8 cellular contexts compared by ENCODE assay signal in genomic region chr19:4830768-4831265, GRCh38. TPM values are rescaled to one million over a fixed set of nuclear protein-coding genes. Genes with fewer than 3 reads are reported as not detected.
DNase-seq lines count a peak whose midpoint lies in the region; ATAC-seq, FAIRE-seq and TF ChIP-seq lines count a peak whose summit lies in the region.

No MANE protein-coding gene starts in this region.

- ATAC-seq in HepG2, result peak; percentile 43
- no peak for ATAC-seq in HG02852 (IDR thresholded peaks at IDR 0.05; ENCODE audit: unreplicated experiment)

- BruUV-seq in HepG2 (replicated peaks; lab: Mats Ljungman, UMichigan), result TSS peak; percentile 81

- peaks cover 16% of the 10 kb centered on the region for H3K36me3 Mint-ChIP-seq in activated CD4-positive, alpha-beta T cell treated with anti-CD3 and anti-CD28 coated beads, Interleukin-2, amount 10 ng/mL, durations not matched to agents 24 days and 14 days (ENCODE audit: low read depth)

- WGBS in HepG2 (ENCODE audit: low lambda C conversion rate), result 31% methylated on average over 6 of the region's 6 CpGs

- no peak for TF ChIP-seq RAD21 in HepG2 (CRISPR knock-in tag; IDR thresholded peaks at IDR 0.05)

- in situ Hi-C loops in astrocyte of the cerebellum (cut with HindIII; ENCODE audit: low sequenced_read_pairs), result no loop called here
- in situ Hi-C loops in HepG2 (cut with HindIII; ENCODE audit: extremely low pct_ligation_motif_present, low pct_unique_long_range_greater_than_20kb), result no loop called here

- FAIRE-seq in HepG2 (lab: Jason Lieb, UNC), result no peak

- peak overlapping the region; percentile 83 for H3K9ac ChIP-seq in HepG2 (ENCODE audit: insufficient read depth, low read depth, low read length)

- H3K4me3 Mint-ChIP-seq in activated CD4-positive, alpha-beta T cell treated with anti-CD3 and anti-CD28 coated beads, Interleukin-2, amount 10 ng/mL, durations not matched to agents 24 days and 14 days, result peak overlapping the region; percentile 95

- H3K9me3 Mint-ChIP-seq in activated CD4-positive, alpha-beta T cell treated with anti-CD3 and anti-CD28 coated beads, Interleukin-2, amount 10 ng/mL, durations not matched to agents 24 days and 14 days, result no peaks in the 10 kb centered on the region

- no peak for TF ChIP-seq POLR2A in HepG2 (IDR thresholded peaks at IDR 0.05; ENCODE audit: insufficient read depth in 1 of 2, low read depth in 2 of 2, low read length in 2 of 2)

- no peaks in the 10 kb centered on the region for H4K20me1 ChIP-seq in HepG2 (ENCODE audit: insufficient read depth, low read length)

- TF ChIP-seq CTCF in astrocyte of the cerebellum (IDR thresholded peaks at IDR 0.05; ENCODE audit: low read depth, low read length, missing control alignments) (no peak), HepG2 (CRISPR knock-in tag; IDR thresholded peaks at IDR 0.05) (no peak), tibial artery (IDR thresholded peaks at IDR 0.05) (no peak)

- H2AFZ ChIP-seq in HepG2 (ENCODE audit: low read length), result no peak overlapping the region

- CTCF ChIA-PET in HepG2 (lab: Yijun Ruan, JAX; ENCODE audit: low intra/inter-chr PET ratio, low total read pairs), result no interaction called here

- H3K4me1 Mint-ChIP-seq in activated CD4-positive, alpha-beta T cell treated with anti-CD3 and anti-CD28 coated beads, Interleukin-2, amount 10 ng/mL, durations not matched to agents 24 days and 14 days, result peaks cover 22% of the 10 kb centered on the region

- H3K27me3 ChIP-seq in HepG2 (ENCODE audit: control insufficient read depth in 1 of 2, insufficient read depth in 2 of 2, low read length in 2 of 2) (no peaks in the 10 kb centered on the region), tibial artery (no peaks in the 10 kb centered on the region)

- peak overlapping the region; percentile 93 for H3K27ac Mint-ChIP-seq in activated CD4-positive, alpha-beta T cell treated with anti-CD3 and anti-CD28 coated beads, Interleukin-2, amount 10 ng/mL, durations not matched to agents 24 days and 14 days

- H3K4me2 ChIP-seq in HepG2 (ENCODE audit: low read depth, low read length), result peak overlapping the region; percentile 96

- peaks cover 12% of the 10 kb centered on the region for H3K79me2 ChIP-seq in HepG2 (ENCODE audit: insufficient read depth, low read length)

- intact Hi-C loops in activated CD4-positive, alpha-beta T cell treated with anti-CD3 and anti-CD28 coated beads, Interleukin-2, amount 10 ng/mL, durations not matched to agents 24 days and 14 days (cut with micrococcal nuclease), result loop anchor here (2.0 kb wide), 1 partner anchor 16 kb away; no protein-coding TSS in a partner anchor
- intact Hi-C loops in HepG2 (cut with micrococcal nuclease; ENCODE audit: unreplicated experiment), result no loop called here
- intact Hi-C loops in tibial artery (cut with DNase I; ENCODE audit: low total_unique reads), result no loop called here

- H3K9me3 ChIP-seq in HepG2 (ENCODE audit: low read length) (no peaks in the 10 kb centered on the region), tibial artery (no peaks in the 10 kb centered on the region)

- TF ChIP-seq EP300 in HepG2 (IDR thresholded peaks at IDR 0.05; ENCODE audit: low read depth in 2 of 2, low read length in 2 of 2), result no peak
- no peak for TF ChIP-seq EP300 in HepG2 (CRISPR knock-in tag; IDR thresholded peaks at IDR 0.05; ENCODE audit: borderline replicate concordance)

- H3K4me3 ChIP-seq in astrocyte of the cerebellum (ENCODE audit: low read depth, low read length), result peak overlapping the region; percentile 87
- peak overlapping the region; percentile 85 to 96 (median 88) for H3K4me3 ChIP-seq in HepG2 (replicated peaks in 1 of 3; ENCODE audit: insufficient read depth in 1 of 3, low read depth in 2 of 3, low read length in 3 of 3)
- peak overlapping the region; percentile 82 to 83 for H3K4me3 ChIP-seq in tibial artery

- no peaks in the 10 kb centered on the region for H3K27me3 Mint-ChIP-seq in activated CD4-positive, alpha-beta T cell treated with anti-CD3 and anti-CD28 coated beads, Interleukin-2, amount 10 ng/mL, durations not matched to agents 24 days and 14 days

- peak overlapping the region; percentile 50 for H3K27ac ChIP-seq in HepG2 (ENCODE audit: extremely low read length, insufficient read depth, low read length)
- peak overlapping the region; percentile 95 to 96 for H3K27ac ChIP-seq in tibial artery

- H3K36me3 ChIP-seq in HepG2 (replicated peaks in 1 of 2; ENCODE audit: control insufficient read depth in 1 of 2, insufficient read depth in 2 of 2, low read length in 2 of 2) (no peaks in the 10 kb centered on the region), tibial artery (no peaks in the 10 kb centered on the region)

- POLR2A ChIA-PET in HepG2 (lab: Yijun Ruan, JAX), result interaction anchor here (0.6 to 2.4 kb wide), 4 partner anchors 8 to 21 kb away, joined by 3 to 9 read pairs (median 5); no protein-coding TSS in a partner anchor

- peaks cover 27% of the 10 kb centered on the region for H3K4me1 ChIP-seq in HepG2 (ENCODE audit: insufficient read depth, low read length)
- peaks cover 0 to 28% (median 18%) of the 10 kb centered on the region in 4 donors for H3K4me1 ChIP-seq in tibial artery

- DNase-seq in activated CD4-positive, alpha-beta T cell treated with anti-CD3 and anti-CD28 coated beads, Interleukin-2, amount 10 ng/mL, durations not matched to agents 24 days and 14 days, result peak; percentile 66
- DNase-seq in activated CD4-positive, alpha-beta T cell treated with anti-CD3 and anti-CD28 coated beads, Interleukin-2, amount 50 U/mL, for 48 hours, result no peak
- DNase-seq in astrocyte of the cerebellum (ENCODE audit: low read depth), result no peak
- no peak for DNase-seq in HepG2 (ENCODE audit: low spot score)
- no peak for DNase-seq in tibial artery
- DNase-seq in COR-L47 (lab: John Stamatoyannopoulos, UW), result no peak
- DNase-seq in SIG-M5 treated with dmso at 0.1 percent for 504 hours (lab: John Stamatoyannopoulos, UW; ENCODE audit: unreplicated experiment), result no peak

RNA-seq across cellular contexts. Expression of gene TICAM1, which starts 0.7 kb away (rescaled TPM):
- total RNA-seq in activated CD4-positive, alpha-beta T cell treated with anti-CD3 and anti-CD28 coated beads, Interleukin-2, amount 10 ng/mL, durations not matched to agents 24 days and 14 days, result 33.8 and 33.9 TPM in 2 replicates
- 0.95 and 1.3 TPM in 2 replicates for total RNA-seq in HepG2 (2016; rRNA removed; fragmentation: Illumina TruSeq; extraction: Trizol)
- total RNA-seq in HepG2 (2016; cell fraction: cytosol; rRNA removed; fragmentation: Illumina TruSeq; extraction: Trizol; ENCODE audit: low read depth), result 0.30 and 0.44 TPM in 2 replicates
- total RNA-seq in HepG2 (2016; cell fraction: insoluble cytoplasmic fraction; rRNA removed; fragmentation: Illumina TruSeq; extraction: Trizol), result 1.0 and 1.3 TPM in 2 replicates
- total RNA-seq in HepG2 (2016; cell fraction: membrane; rRNA removed; fragmentation: Illumina TruSeq; extraction: Trizol), result 1.2 and 1.4 TPM in 2 replicates
- total RNA-seq in HepG2 (2016; cell fraction: nucleus; rRNA removed; fragmentation: Illumina TruSeq; extraction: Trizol), result 0.47 and 1.1 TPM in 2 replicates
- 0.33 and 0.61 TPM in 2 replicates for polyA plus RNA-seq in HepG2 (2011; rRNA removed)
- 0.45 and 0.47 TPM in 2 replicates for polyA plus RNA-seq in HepG2 (2011; cell fraction: cytosol; rRNA removed)
- 1.7 and 2.4 TPM in 2 replicates for polyA plus RNA-seq in HepG2 (2011; cell fraction: nucleus; rRNA removed)
- 2.7 and 4.4 TPM in 2 replicates for polyA plus RNA-seq in HepG2 (2012)
- polyA plus RNA-seq in HepG2 (2016; cell fraction: cytosol; fragmentation: Illumina TruSeq; extraction: Trizol; ENCODE audit: low read depth), result 0.70 and 0.91 TPM in 2 replicates
- polyA plus RNA-seq in HepG2 (2016; cell fraction: insoluble cytoplasmic fraction; fragmentation: Illumina TruSeq; extraction: Trizol; ENCODE audit: low read depth), result 3.0 and 3.7 TPM in 2 replicates
- polyA plus RNA-seq in HepG2 (2016; cell fraction: membrane; fragmentation: Illumina TruSeq; extraction: Trizol; ENCODE audit: low read depth), result 1.5 and 1.9 TPM in 2 replicates
- polyA plus RNA-seq in HepG2 (2016; cell fraction: nucleus; fragmentation: Illumina TruSeq; extraction: Trizol; ENCODE audit: insufficient read depth, low read depth), result 4.0 and 4.6 TPM in 2 replicates
- polyA minus RNA-seq in HepG2 (2011; rRNA and poly(A)+ RNA removed; ENCODE audit: low replicate concordance), result 0.70 and 1.7 TPM in 2 replicates
- polyA minus RNA-seq in HepG2 (2011; cell fraction: cytosol; rRNA and poly(A)+ RNA removed), result 1.4 and 1.6 TPM in 2 replicates
- polyA minus RNA-seq in HepG2 (2011; cell fraction: nucleus; rRNA and poly(A)+ RNA removed), result 0.50 and 0.52 TPM in 2 replicates

RNA-seq across cellular contexts. Expression of gene PLIN3, which starts 36.6 kb away (rescaled TPM):
- 28.6 and 34.4 TPM in 2 replicates for total RNA-seq in activated CD4-positive, alpha-beta T cell treated with anti-CD3 and anti-CD28 coated beads, Interleukin-2, amount 10 ng/mL, durations not matched to agents 24 days and 14 days
- total RNA-seq in HepG2 (2016; rRNA removed; fragmentation: Illumina TruSeq; extraction: Trizol), result 49.3 and 59.8 TPM in 2 replicates
- total RNA-seq in HepG2 (2016; cell fraction: cytosol; rRNA removed; fragmentation: Illumina TruSeq; extraction: Trizol; ENCODE audit: low read depth), result 8.6 and 11.0 TPM in 2 replicates
- 52.7 and 59.0 TPM in 2 replicates for total RNA-seq in HepG2 (2016; cell fraction: insoluble cytoplasmic fraction; rRNA removed; fragmentation: Illumina TruSeq; extraction: Trizol)
- total RNA-seq in HepG2 (2016; cell fraction: membrane; rRNA removed; fragmentation: Illumina TruSeq; extraction: Trizol), result 25.3 and 25.7 TPM in 2 replicates
- total RNA-seq in HepG2 (2016; cell fraction: nucleus; rRNA removed; fragmentation: Illumina TruSeq; extraction: Trizol), result 20.1 and 21.0 TPM in 2 replicates
- polyA plus RNA-seq in HepG2 (2011; rRNA removed), result 57.9 and 69.4 TPM in 2 replicates
- polyA plus RNA-seq in HepG2 (2011; cell fraction: cytosol; rRNA removed), result 64.8 and 97.9 TPM in 2 replicates
- 34.7 and 36.0 TPM in 2 replicates for polyA plus RNA-seq in HepG2 (2011; cell fraction: nucleus; rRNA removed)
- polyA plus RNA-seq in HepG2 (2012), result 36.2 and 55.0 TPM in 2 replicates
- 10.8 and 11.1 TPM in 2 replicates for polyA plus RNA-seq in HepG2 (2016; cell fraction: cytosol; fragmentation: Illumina TruSeq; extraction: Trizol; ENCODE audit: low read depth)
- polyA plus RNA-seq in HepG2 (2016; cell fraction: insoluble cytoplasmic fraction; fragmentation: Illumina TruSeq; extraction: Trizol; ENCODE audit: low read depth), result 68.3 and 74.9 TPM in 2 replicates
- polyA plus RNA-seq in HepG2 (2016; cell fraction: membrane; fragmentation: Illumina TruSeq; extraction: Trizol; ENCODE audit: low read depth), result 20.0 and 20.9 TPM in 2 replicates
- polyA plus RNA-seq in HepG2 (2016; cell fraction: nucleus; fragmentation: Illumina TruSeq; extraction: Trizol; ENCODE audit: insufficient read depth, low read depth), result 31.2 and 32.3 TPM in 2 replicates
- polyA minus RNA-seq in HepG2 (2011; rRNA and poly(A)+ RNA removed; ENCODE audit: low replicate concordance), result 93.3 and 183 TPM in 2 replicates
- 76.8 and 81.5 TPM in 2 replicates for polyA minus RNA-seq in HepG2 (2011; cell fraction: cytosol; rRNA and poly(A)+ RNA removed)
- polyA minus RNA-seq in HepG2 (2011; cell fraction: nucleus; rRNA and poly(A)+ RNA removed), result 26.5 and 32.3 TPM in 2 replicates

RNA-seq across cellular contexts. Expression of gene FEM1A, which starts 39.3 kb away (rescaled TPM):
- total RNA-seq in activated CD4-positive, alpha-beta T cell treated with anti-CD3 and anti-CD28 coated beads, Interleukin-2, amount 10 ng/mL, durations not matched to agents 24 days and 14 days, result 22.9 and 23.3 TPM in 2 replicates
- total RNA-seq in HepG2 (2016; rRNA removed; fragmentation: Illumina TruSeq; extraction: Trizol), result 10.8 and 11.6 TPM in 2 replicates
- 1.9 and 2.0 TPM in 2 replicates for total RNA-seq in HepG2 (2016; cell fraction: cytosol; rRNA removed; fragmentation: Illumina TruSeq; extraction: Trizol; ENCODE audit: low read depth)
- total RNA-seq in HepG2 (2016; cell fraction: insoluble cytoplasmic fraction; rRNA removed; fragmentation: Illumina TruSeq; extraction: Trizol), result 10.8 and 11.2 TPM in 2 replicates
- 8.3 and 9.0 TPM in 2 replicates for total RNA-seq in HepG2 (2016; cell fraction: membrane; rRNA removed; fragmentation: Illumina TruSeq; extraction: Trizol)
- 6.7 and 7.8 TPM in 2 replicates for total RNA-seq in HepG2 (2016; cell fraction: nucleus; rRNA removed; fragmentation: Illumina TruSeq; extraction: Trizol)
- polyA plus RNA-seq in HepG2 (2011; rRNA removed), result 3.2 and 4.2 TPM in 2 replicates
- polyA plus RNA-seq in HepG2 (2011; cell fraction: cytosol; rRNA removed), result 3.1 and 4.4 TPM in 2 replicates
- polyA plus RNA-seq in HepG2 (2011; cell fraction: nucleus; rRNA removed), result 3.3 and 4.8 TPM in 2 replicates
- 0.23 and 0.29 TPM in 2 replicates for polyA plus RNA-seq in HepG2 (2012)
- polyA plus RNA-seq in HepG2 (2016; cell fraction: cytosol; fragmentation: Illumina TruSeq; extraction: Trizol; ENCODE audit: low read depth), result 0.88 and 1.0 TPM in 2 replicates
- 8.3 and 9.1 TPM in 2 replicates for polyA plus RNA-seq in HepG2 (2016; cell fraction: insoluble cytoplasmic fraction; fragmentation: Illumina TruSeq; extraction: Trizol; ENCODE audit: low read depth)
- polyA plus RNA-seq in HepG2 (2016; cell fraction: membrane; fragmentation: Illumina TruSeq; extraction: Trizol; ENCODE audit: low read depth), result 4.1 and 4.3 TPM in 2 replicates
- polyA plus RNA-seq in HepG2 (2016; cell fraction: nucleus; fragmentation: Illumina TruSeq; extraction: Trizol; ENCODE audit: insufficient read depth, low read depth), result 6.8 TPM in 2 replicates
- 16.5 and 16.7 TPM in 2 replicates for polyA minus RNA-seq in HepG2 (2011; rRNA and poly(A)+ RNA removed; ENCODE audit: low replicate concordance)
- polyA minus RNA-seq in HepG2 (2011; cell fraction: cytosol; rRNA and poly(A)+ RNA removed), result 4.8 and 5.5 TPM in 2 replicates
- polyA minus RNA-seq in HepG2 (2011; cell fraction: nucleus; rRNA and poly(A)+ RNA removed), result 6.6 and 7.5 TPM in 2 replicates

Comparison
In these comparisons a context has a peak if more than half of its experiments do, and no peak if none do; other contexts are left out.
1. RNA of gene TICAM1, which starts 0.7 kb away (total RNA-seq): 33.8 to 33.9 TPM in activated CD4-positive, alpha-beta T cell treated with anti-CD3 and anti-CD28 coated beads, Interleukin-2, amount 10 ng/mL, durations not matched to agents 24 days and 14 days; 0.30 to 1.4 TPM in HepG2; every median in the first group is over 10 times any median in the second.
2. Peak in every context shown above with its lines, with median percentiles within 50 percentile points of each other: H3K4me3 ChIP-seq.